In the genomic region with DNA sequence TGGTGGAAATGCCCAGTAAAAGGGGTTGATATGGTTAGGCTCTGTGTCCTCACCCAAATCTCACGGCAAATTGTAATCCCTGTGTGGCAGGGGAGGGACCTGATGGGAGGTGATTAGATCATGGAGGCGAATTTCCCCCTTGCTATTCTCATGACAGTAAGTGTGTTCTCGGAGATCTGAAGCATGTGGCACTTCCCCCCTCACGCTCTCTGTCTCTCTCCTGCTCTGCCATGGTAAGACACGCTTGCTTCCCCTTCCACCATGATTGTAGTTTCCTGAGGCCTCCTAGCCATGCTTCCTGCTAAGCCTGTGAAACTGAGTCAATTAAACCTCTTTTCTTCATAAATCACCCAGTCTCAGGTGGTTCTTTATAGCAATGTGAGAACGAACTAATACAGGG, we compare ENCODE assay signal across 15 cellular contexts. TPM values are rescaled to one million over a fixed set of nuclear protein-coding genes. Genes with fewer than 3 reads are reported as not detected.
A peak's percentile ranks its signal among the peaks of the same experiment; 100 is the strongest.
DNase-seq lines count a peak whose midpoint lies in the region; ATAC-seq and TF ChIP-seq lines count a peak whose summit lies in the region.
"Had no signal": no experiment of that assay in that cellular context is flagged by ENCODE, and none has a peak within 500 bp of the region (broad histone marks: within the 10 kb centered on the region; RNA-seq: fewer than 3 reads in every experiment).

No MANE protein-coding gene starts in this region.

- H4K20me1 ChIP-seq in GM23338 (replicated peaks; ENCODE audit: insufficient read depth) (peaks cover 39% of the 10 kb centered on the region), PC-3 (ENCODE audit: low read length) (peaks cover 7% of the 10 kb centered on the region; the same call in 1 of the 2 replicates)

- H2AFZ ChIP-seq in GM23338 (no peak overlapping the region), PC-3 (ENCODE audit: low read length) (no peak overlapping the region)

- H3K9ac ChIP-seq in PC-3 (ENCODE audit: low read length), result no peak overlapping the region

- H3K27ac Mint-ChIP-seq in GM23338, result no peak overlapping the region
- H3K27ac Mint-ChIP-seq in effector memory CD8-positive, alpha-beta T cell, result no peak overlapping the region
- H3K27ac Mint-ChIP-seq: activated T-helper 2 cell treated with anti-CD3 and anti-CD28 coated beads, Interferon-gamma antibody, Interleukin-2, Interleukin-4, amounts not matched to agents 10 μg/mL and 5 μg/mL and 100 μg/mL, durations not matched to agents 14 hours and 24 hours and 36 hours had no signal

- CTCF ChIA-PET in PC-3 (lab: Charles Lee), result no interaction called here

- H3K4me1 ChIP-seq in GM23338 (ENCODE audit: insufficient read depth) (peaks cover 24% of the 10 kb centered on the region; the same call in 1 of the 2 replicates), PC-3 (ENCODE audit: insufficient read depth, low read length) (peaks cover 22% of the 10 kb centered on the region)

- no peak for DNase-seq in GM23338 (ENCODE audit: low spot score)
- no peak for DNase-seq in PC-3
- DNase-seq in erythroblast (lab: John Stamatoyannopoulos, UW), result peak; percentile 36 to 63
- DNase-seq in effector memory CD8-positive, alpha-beta T cell, result no peak
- DNase-seq in nucleus accumbens (lab: John Stamatoyannopoulos, UW), result no peak
- DNase-seq: Caco-2; H7; pancreas; SHP77; stimulated activated naive CD8-positive, alpha-beta T cell treated with anti-CD3 and anti-CD28 coated beads, Interleukin-15, Interleukin-2, amounts not matched to agents 100 U/mL and 50 U/mL, for 24 hours had no signal

- no peaks in the 10 kb centered on the region for H3K9me3 ChIP-seq in PC-3 (ENCODE audit: low read length)
- H3K9me3 ChIP-seq: Caco-2, pancreas had no signal

- H3K79me2 ChIP-seq in GM23338 (replicated peaks; ENCODE audit: insufficient read depth) (peaks cover 77% of the 10 kb centered on the region), PC-3 (ENCODE audit: low read length) (peaks cover 63% of the 10 kb centered on the region)

- intact Hi-C loops in PC-3 (cut with micrococcal nuclease), result no loop called here

- H3K4me1 Mint-ChIP-seq in GM23338, result peaks cover 29% of the 10 kb centered on the region
- H3K4me1 Mint-ChIP-seq in effector memory CD8-positive, alpha-beta T cell (ENCODE audit: low read depth in 2 of 2), result peaks cover 24 to 33% of the 10 kb centered on the region in 2 donors

- no peak overlapping the region for H3K4me2 ChIP-seq in GM23338
- H3K4me2 ChIP-seq in PC-3 (ENCODE audit: low read length), result no peak overlapping the region

- TF ChIP-seq CTCF in GM23338 (conservative IDR thresholded peaks at IDR 0.05; ENCODE audit: low read depth in 2 of 2) (no peak), PC-3 (conservative IDR thresholded peaks at IDR 0.05; ENCODE audit: low read depth, low read length) (no peak)

- H3K36me3 Mint-ChIP-seq in GM23338 (ENCODE audit: low read depth), result peaks cover 13% of the 10 kb centered on the region; the same call in 2 of the 3 replicates
- peaks cover 2% of the 10 kb centered on the region for H3K36me3 Mint-ChIP-seq in effector memory CD8-positive, alpha-beta T cell (ENCODE audit: insufficient read depth)
- H3K36me3 Mint-ChIP-seq: IgD-negative memory B cell had no signal

- ATAC-seq in GM23338 (no peak), PC-3 (no peak), GM18909 (IDR thresholded peaks at IDR 0.05; ENCODE audit: poor library complexity, unreplicated experiment) (no peak), HG03378 (IDR thresholded peaks at IDR 0.05; ENCODE audit: unreplicated experiment) (no peak)
- no peak for ATAC-seq in effector memory CD8-positive, alpha-beta T cell (replicated peaks)
- ATAC-seq: stimulated activated naive CD8-positive, alpha-beta T cell treated with anti-CD3 and anti-CD28 coated beads, Interleukin-15, Interleukin-2, amounts not matched to agents 100 U/mL and 50 U/mL, for 24 hours had no signal

- no peaks in the 10 kb centered on the region for H3K36me3 ChIP-seq in GM23338 (ENCODE audit: insufficient read depth)
- H3K36me3 ChIP-seq in PC-3 (ENCODE audit: low read depth, low read length), result no peaks in the 10 kb centered on the region
- H3K36me3 ChIP-seq: pancreas had no signal

- H3F3A ChIP-seq in GM23338 (replicated peaks; ENCODE audit: low read depth) (no peaks in the 10 kb centered on the region), PC-3 (ENCODE audit: low read length, unreplicated experiment) (no peaks in the 10 kb centered on the region)

- H3K27ac ChIP-seq in GM23338 (ENCODE audit: low read depth) (peak overlapping the region; percentile 59; the same call in 1 of the 2 replicates), PC-3 (ENCODE audit: low read length) (peak overlapping the region; percentile 54; the same call in 1 of the 2 replicates), skin epidermis (peak overlapping the region in 15 of 21 experiments; percentile 1 to 69 (median 58))

- no TSS peak for BruUV-seq in PC-3 (replicated peaks; lab: Mats Ljungman, UMichigan)

- TF ChIP-seq POLR2A in erythroblast (IDR thresholded peaks at IDR 0.05; ENCODE audit: low read length), result no peak

- no peak overlapping the region for H3K4me3 Mint-ChIP-seq in GM23338
- H3K4me3 Mint-ChIP-seq in effector memory CD8-positive, alpha-beta T cell, result no peak overlapping the region

- peaks cover 8% of the 10 kb centered on the region; the same call in 2 of the 3 replicates for H3K9me3 Mint-ChIP-seq in GM23338
- no peaks in the 10 kb centered on the region for H3K9me3 Mint-ChIP-seq in effector memory CD8-positive, alpha-beta T cell
- H3K9me3 Mint-ChIP-seq: activated T-helper 2 cell treated with anti-CD3 and anti-CD28 coated beads, Interferon-gamma antibody, Interleukin-2, Interleukin-4, amounts not matched to agents 10 μg/mL and 5 μg/mL and 100 μg/mL, durations not matched to agents 14 hours and 24 hours and 36 hours; IgD-negative memory B cell had no signal

- POLR2A ChIA-PET in PC-3 (lab: Charles Lee; ENCODE audit: unreplicated experiment), result no interaction called here

- peaks cover 6% of the 10 kb centered on the region for H3K27me3 Mint-ChIP-seq in GM23338 (ENCODE audit: insufficient read depth, low read depth, poor library complexity)
- H3K27me3 Mint-ChIP-seq in effector memory CD8-positive, alpha-beta T cell, result no peaks in the 10 kb centered on the region
- H3K27me3 Mint-ChIP-seq: IgD-negative memory B cell had no signal

- H3K9me2 ChIP-seq in GM23338 (ENCODE audit: insufficient read depth) (no peaks in the 10 kb centered on the region), PC-3 (replicated peaks; ENCODE audit: low read length) (no peaks in the 10 kb centered on the region)

- no peak overlapping the region for H3K4me3 ChIP-seq in GM23338
- H3K4me3 ChIP-seq in PC-3 (ENCODE audit: low read length), result no peak overlapping the region
- H3K4me3 ChIP-seq in skin epidermis, result no peak overlapping the region
- H3K4me3 ChIP-seq: pancreas had no signal

- H3K27me3 ChIP-seq in GM23338 (ENCODE audit: insufficient read depth) (no peaks in the 10 kb centered on the region), PC-3 (ENCODE audit: low read length) (no peaks in the 10 kb centered on the region)
- H3K27me3 ChIP-seq: pancreas had no signal

RNA-seq across cellular contexts. Expression of gene PACSIN2, which starts 37.4 kb away (rescaled TPM):
- total RNA-seq in GM23338 (2014; rRNA removed; shearing (Covaris generic)), result 47.0 and 57.3 TPM in 2 replicates
- polyA plus RNA-seq in GM23338 (2016; fragmentation: Nextera tagmentation; extraction: Ambion mirVana), result 23.5 and 24.6 TPM in 2 replicates
- 25.7 and 46.1 TPM in 2 replicates for total RNA-seq in PC-3 (2014; rRNA removed)

Comparison
In these comparisons a context has a peak if more than half of its experiments do, and no peak if none do; other contexts are left out.
1. DNase-seq: peak in erythroblast (2 of 2); none in GM23338 (single experiment), PC-3 (single experiment), effector memory CD8-positive, alpha-beta T cell (0 of 3) and nucleus accumbens (0 of 56).
2. Peak in every context shown above with its lines, with median percentiles within 50 percentile points of each other: H3K27ac ChIP-seq.